In the genomic region with DNA sequence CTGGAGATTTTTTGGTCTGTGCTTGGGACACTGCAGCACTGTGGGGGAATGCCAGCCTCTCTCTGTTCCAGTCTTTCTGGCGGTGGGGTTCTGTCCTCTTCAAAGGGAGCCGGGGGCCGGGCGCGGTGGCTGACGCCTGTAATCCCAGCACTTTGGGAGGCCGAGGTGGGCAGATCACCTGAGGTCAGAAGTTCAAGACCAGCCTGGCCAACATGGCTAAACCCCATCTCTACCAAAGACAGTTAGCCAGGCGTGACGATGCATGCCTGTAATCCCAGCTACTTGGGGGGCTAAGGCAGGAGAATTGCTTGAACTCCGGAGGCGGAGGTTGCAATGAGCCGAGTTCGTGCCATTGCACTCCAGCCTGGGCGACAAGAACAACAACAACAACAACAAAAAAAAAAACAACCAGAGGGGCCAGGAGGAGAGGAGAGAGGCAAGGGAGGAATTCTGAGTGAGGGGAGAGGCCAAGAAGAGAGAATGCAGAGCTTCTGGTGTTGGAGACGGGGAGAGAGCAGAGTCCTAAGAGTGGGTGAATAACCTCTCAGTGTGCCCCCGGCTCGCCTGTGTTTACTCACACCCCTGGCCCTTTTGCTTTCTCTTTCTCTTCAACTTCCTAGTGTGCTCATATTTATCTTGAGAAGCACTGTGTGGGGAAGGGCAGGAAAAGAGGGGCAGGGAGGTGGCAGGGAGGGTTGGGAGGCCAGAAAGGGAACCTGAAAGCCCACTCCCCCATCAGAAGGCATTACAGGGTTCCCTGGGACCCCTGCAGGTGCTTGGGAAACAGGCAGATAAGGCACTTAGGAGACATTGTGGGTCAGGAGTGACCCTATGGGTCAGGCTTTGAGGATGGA, we compare ENCODE assay signal across 9 cellular contexts. TPM values are rescaled to one million over a fixed set of nuclear protein-coding genes. Genes with fewer than 3 reads are reported as not detected.
DNase-seq lines count a peak whose midpoint lies in the region; ATAC-seq, FAIRE-seq and TF ChIP-seq lines count a peak whose summit lies in the region.
"Had no signal": no experiment of that assay in that cellular context is flagged by ENCODE, and none has a peak within 500 bp of the region (broad histone marks: within the 10 kb centered on the region; RNA-seq: fewer than 3 reads in every experiment).

No MANE protein-coding gene starts in this region.

- CTCF ChIA-PET in CD4-positive, alpha-beta memory T cell (lab: Charles Lee; ENCODE audit: partially characterized antibody): interaction anchor here (1.5 kb wide), 1 partner anchor 16 kb away, joined by 6 read pairs; the partner anchor contains the start of gene PKN3

- intact Hi-C loops in CD4-positive, alpha-beta memory T cell (cut with micrococcal nuclease): no loop called here

- no peak for FAIRE-seq in astrocyte (lab: Jason Lieb, UNC)
- FAIRE-seq: endothelial cell of umbilical vein had no signal

- TF ChIP-seq CTCF in astrocyte (IDR thresholded peaks at IDR 0.05; ENCODE audit: insufficient read depth, low read depth, low read length): no peak

- H3K36me3 ChIP-seq in CD4-positive, alpha-beta memory T cell (ENCODE audit: insufficient read depth, low read length): no peaks in the 10 kb centered on the region
- no peaks in the 10 kb centered on the region for H3K36me3 ChIP-seq in astrocyte (ENCODE audit: insufficient read depth, low read length)

- peaks cover 0 to 15% of the 10 kb centered on the region in 2 donors for H3K36me3 Mint-ChIP-seq in CD4-positive, alpha-beta memory T cell
- peaks cover 6% of the 10 kb centered on the region for H3K36me3 Mint-ChIP-seq in astrocyte (ENCODE audit: low read depth, unreplicated experiment)
- peaks cover 4 to 5% of the 10 kb centered on the region in 2 donors for H3K36me3 Mint-ChIP-seq in naive B cell

- H3K27me3 Mint-ChIP-seq in CD4-positive, alpha-beta memory T cell: peaks cover 0 to 1% of the 10 kb centered on the region in 2 donors
- H3K27me3 Mint-ChIP-seq in astrocyte (ENCODE audit: low read depth, unreplicated experiment) (no peaks in the 10 kb centered on the region), naive B cell (no peaks in the 10 kb centered on the region)

- peak overlapping the region; percentile 93 to 99 (median 97) for H3K27ac Mint-ChIP-seq in CD4-positive, alpha-beta memory T cell
- H3K27ac Mint-ChIP-seq in astrocyte (ENCODE audit: unreplicated experiment): peak overlapping the region; percentile 58
- peak overlapping the region; percentile 97 to 100 (median 98) for H3K27ac Mint-ChIP-seq in naive B cell

- no peaks in the 10 kb centered on the region for H3K9me3 ChIP-seq in CD4-positive, alpha-beta memory T cell (ENCODE audit: control insufficient read depth in 1 of 2, low read length in 2 of 2)
- no peaks in the 10 kb centered on the region for H3K9me3 ChIP-seq in astrocyte (ENCODE audit: insufficient read depth, low read depth, low read length)

- H3K9ac ChIP-seq in astrocyte (ENCODE audit: low read length): peak overlapping the region; percentile 18

- H3K4me1 Mint-ChIP-seq in CD4-positive, alpha-beta memory T cell: peaks cover 38 to 64% (median 50%) of the 10 kb centered on the region in 4 donors
- H3K4me1 Mint-ChIP-seq in astrocyte (ENCODE audit: low read depth, unreplicated experiment) (peaks cover 31% of the 10 kb centered on the region), naive B cell (peaks cover 44 to 77% (median 48%) of the 10 kb centered on the region in 3 donors)

- H3K4me2 ChIP-seq in astrocyte (ENCODE audit: low read length): peak overlapping the region; percentile 14

- H3K9me3 Mint-ChIP-seq in CD4-positive, alpha-beta memory T cell: peaks cover 0 to 5% (median 0%) of the 10 kb centered on the region in 8 donors
- H3K9me3 Mint-ChIP-seq in astrocyte (ENCODE audit: unreplicated experiment) (no peaks in the 10 kb centered on the region), naive B cell (no peaks in the 10 kb centered on the region)

- H2AFZ ChIP-seq in astrocyte (ENCODE audit: low read depth, low read length): no peak overlapping the region

- DNase-seq in CD4-positive, alpha-beta memory T cell: peak; percentile 32 to 59 (median 38)
- peak; percentile 4 for DNase-seq in NOMO-1 treated with dmso at 0.1 percent for 144 hours (lab: John Stamatoyannopoulos, UW; ENCODE audit: unreplicated experiment)
- DNase-seq in astrocyte (ENCODE audit: low read depth): no peak
- DNase-seq in naive B cell: peak; percentile 32
- no peak for DNase-seq in T-helper 9 cell
- no peak for DNase-seq in NCI-H748 treated with DMSO at 0.1 percent for 48 hours (lab: John Stamatoyannopoulos, UW)
- no peak for DNase-seq in NCI-H1417 (lab: John Stamatoyannopoulos, UW)
- no peak for DNase-seq in AG08395 (ENCODE audit: low spot score)

- H4K20me1 ChIP-seq in astrocyte (ENCODE audit: insufficient read depth, low read length): peaks cover 9% of the 10 kb centered on the region

- peaks cover 57% of the 10 kb centered on the region for H3K4me1 ChIP-seq in CD4-positive, alpha-beta memory T cell (ENCODE audit: insufficient read depth, low read length)
- H3K4me1 ChIP-seq in astrocyte (ENCODE audit: insufficient read depth, low read length): peaks cover 23% of the 10 kb centered on the region

- ATAC-seq in naive B cell (ENCODE audit: low read depth in 2 of 2): no peak

- H3K27ac ChIP-seq in CD4-positive, alpha-beta memory T cell (ENCODE audit: low read depth, low read length): peak overlapping the region; percentile 74
- no peak overlapping the region for H3K27ac ChIP-seq in astrocyte (ENCODE audit: low read depth, low read length)

- peak overlapping the region; percentile 86 to 99 (median 96) for H3K4me3 Mint-ChIP-seq in CD4-positive, alpha-beta memory T cell
- peak overlapping the region; percentile 98 for H3K4me3 Mint-ChIP-seq in astrocyte (ENCODE audit: unreplicated experiment)
- H3K4me3 Mint-ChIP-seq in naive B cell: peak overlapping the region; percentile 93 to 100 (median 99)

- H3K79me2 ChIP-seq in astrocyte (ENCODE audit: insufficient read depth, low read length): peaks cover 17% of the 10 kb centered on the region

- POLR2A ChIA-PET in CD4-positive, alpha-beta memory T cell (lab: Charles Lee; ENCODE audit: partially characterized antibody): interaction anchor here (0.5 to 5.1 kb wide), 11 partner anchors 16 to 203 kb away, joined by 3 to 37 read pairs (median 12); partner anchors contain the start of genes DYNC2I2, ENDOG, GLE1 and PKN3

- H3K4me3 ChIP-seq in CD4-positive, alpha-beta memory T cell (ENCODE audit: low read length in 2 of 2): peak overlapping the region; percentile 49 to 74
- H3K4me3 ChIP-seq in astrocyte (ENCODE audit: insufficient read depth, low read depth, low read length): no peak overlapping the region

- H3K27me3 ChIP-seq in CD4-positive, alpha-beta memory T cell (ENCODE audit: insufficient read depth, low read length): no peaks in the 10 kb centered on the region
- no peaks in the 10 kb centered on the region for H3K27me3 ChIP-seq in astrocyte (ENCODE audit: insufficient read depth, low read length)

RNA-seq across cellular contexts. Expression of gene SET, which starts 3.2 kb away (rescaled TPM):
- 100 to 1,000 TPM; 261 to 264 TPM for total RNA-seq in CD4-positive, alpha-beta memory T cell
- polyA plus RNA-seq in CD4-positive, alpha-beta memory T cell: 100 to 1,000 TPM; 132 to 191 TPM
- 361 and 397 TPM in 2 replicates for total RNA-seq in astrocyte
- 100 to 1,000 TPM; 186 to 306 (median 222) TPM for polyA plus RNA-seq in naive B cell (ENCODE audit: low read depth in 6 of 6)

RNA-seq across cellular contexts. Expression of gene PKN3, which starts 16.4 kb away (rescaled TPM):
- total RNA-seq in CD4-positive, alpha-beta memory T cell: 1 to 10 TPM; 1.7 to 2.6 TPM
- 1 to 10 TPM in 1 of 2 donors, under 1 TPM in 1; 0.48 to 1.3 TPM for polyA plus RNA-seq in CD4-positive, alpha-beta memory T cell
- 2.3 and 3.1 TPM in 2 replicates for total RNA-seq in astrocyte
- under 1 TPM in 5 of 6 donors, not detected in 1; 0.12 to 0.92 (median 0.50) TPM for polyA plus RNA-seq in naive B cell (ENCODE audit: low read depth in 6 of 6)

RNA-seq across cellular contexts. Expression of gene DYNC2I2, which starts 29.2 kb away (rescaled TPM):
- 1 to 10 TPM; 4.3 to 4.6 TPM for total RNA-seq in CD4-positive, alpha-beta memory T cell
- 1 to 10 TPM; 1.7 to 2.4 TPM for polyA plus RNA-seq in CD4-positive, alpha-beta memory T cell
- 19.5 and 20.6 TPM in 2 replicates for total RNA-seq in astrocyte
- polyA plus RNA-seq in naive B cell (ENCODE audit: low read depth in 6 of 6): 10 to 100 TPM; 36.8 to 76.4 (median 49.7) TPM

RNA-seq across cellular contexts. Expression of gene ZDHHC12, which starts 38.1 kb away (rescaled TPM):
- total RNA-seq in CD4-positive, alpha-beta memory T cell: 10 to 100 TPM; 24.6 to 25.7 TPM
- polyA plus RNA-seq in CD4-positive, alpha-beta memory T cell: 10 to 100 TPM; 57.6 to 75.7 TPM
- total RNA-seq in astrocyte: 21.8 and 23.7 TPM in 2 replicates
- 10 to 100 TPM; 17.9 to 47.6 (median 43.2) TPM for polyA plus RNA-seq in naive B cell (ENCODE audit: low read depth in 6 of 6)

Comparison
In these comparisons a context has a peak if more than half of its experiments do, and no peak if none do; other contexts are left out.
1. DNase-seq: peak in CD4-positive, alpha-beta memory T cell (5 of 5), NOMO-1 treated with dmso at 0.1 percent for 144 hours (single experiment) and naive B cell (single experiment); none in astrocyte (single experiment), T-helper 9 cell (single experiment), NCI-H748 treated with DMSO at 0.1 percent for 48 hours (single experiment), NCI-H1417 (0 of 3) and AG08395 (single experiment).
2. Peak in every context shown above with its lines, with median percentiles within 50 percentile points of each other: H3K27ac Mint-ChIP-seq and H3K4me3 Mint-ChIP-seq.